ENCODE assay signal across 1 cellular context in genomic region chr3:138919304-138919703, GRCh38.
TF ChIP-seq lines count a peak whose summit lies in the region.

No MANE protein-coding gene starts in this region.

TF ChIP-seq in GM23338, 12 proteins besides CTCF, POLR2A, EP300 and RAD21 (continued from another document):
- TF ChIP-seq ZNF462 (CRISPR knock-in tag; IDR thresholded peaks at IDR 0.05) = no peak
